Comparison of ENCODE assay signal across 26 cellular contexts in genomic region chr1:99173900-99174299, GRCh38.
"Had no signal": no experiment of that assay in that cellular context is flagged by ENCODE, and none has a peak within 500 bp of the region (broad histone marks: within the 10 kb centered on the region; RNA-seq: fewer than 3 reads in every experiment).

No MANE protein-coding gene starts in this region.

- H3K27ac ChIP-seq: ascending aorta, SJCRH30 had no signal

- H3K9me3 ChIP-seq: ascending aorta, SJCRH30 had no signal

- H3K4me3 ChIP-seq: ascending aorta, SJCRH30 had no signal

- H3K36me3 ChIP-seq: ascending aorta, SJCRH30 had no signal

- H3K4me1 ChIP-seq: ascending aorta had no signal

- H3K27me3 ChIP-seq: ascending aorta, SJCRH30 had no signal

- ATAC-seq: activated CD8-positive, alpha-beta memory T cell treated with anti-CD3 and anti-CD28 coated beads, Interleukin-2, amount 10 ng/mL, durations not matched to agents 7 days and 5 days; Panc1; T-helper 17 cell; WTC11 had no signal

- DNase-seq: activated CD4-positive, alpha-beta T cell treated with anti-CD3 and anti-CD28 coated beads for 48 hours; activated CD4-positive, alpha-beta T cell treated with anti-CD3 and anti-CD28 coated beads, Interleukin-2, amount 50 U/mL, for 4 hours; activated CD4-positive, CD25-positive, alpha-beta regulatory T cell treated with anti-CD3 and anti-CD28 coated beads, Interleukin-2, amount 50 U/mL, for 72 hours; activated CD8-positive, alpha-beta memory T cell treated with anti-CD3 and anti-CD28 coated beads, Interleukin-2, amount 10 ng/mL, durations not matched to agents 7 days and 5 days; activated effector memory CD4-positive, alpha-beta T cell treated with Interleukin-2 at 50 U/mL for 16 hours; activated naive CD4-positive, alpha-beta T cell; activated T-cell treated with anti-CD3 and anti-CD28 coated beads, Interleukin-2, amount 50 U/mL, for 24 hours; Kasumi-1; MV-4-11; NCI-H1092 treated with DMSO at 0.1 percent for 48 hours; NCI-H1417 treated with DMSO at 0.1 percent for 48 hours; NCI-H1694; NCI-H2029; NCI-H2107; NCI-H345; NCI-H510A; NCI-H526 treated with DMSO at 0.1 percent for 48 hours; NCI-H82; Right ventricle myocardium superior; RPMI8226; SJCRH30; T-helper 17 cell; T-helper 9 cell had no signal
